ENCODE assay signal across 1 cellular context in genomic region chr17:72104164-72104862, GRCh38.
TF ChIP-seq lines count a peak whose summit lies in the region.

No MANE protein-coding gene starts in this region.

TF ChIP-seq in WTC11, 78 proteins besides CTCF, POLR2A, EP300 and RAD21 (continued from another document):
- TF ChIP-seq AR (CRISPR knock-in tag; IDR thresholded peaks at IDR 0.05), result no peak
- no peak for TF ChIP-seq ATF2 (CRISPR knock-in tag; IDR thresholded peaks at IDR 0.05; ENCODE audit: borderline replicate concordance, low read depth)
- no peak for TF ChIP-seq RELA (CRISPR knock-in tag; IDR thresholded peaks at IDR 0.05; ENCODE audit: borderline replicate concordance)
- no peak for TF ChIP-seq TEAD1 (CRISPR knock-in tag; IDR thresholded peaks at IDR 0.05)
- no peak for TF ChIP-seq PREB (CRISPR knock-in tag; IDR thresholded peaks at IDR 0.05; ENCODE audit: borderline replicate concordance)
- no peak for TF ChIP-seq ERG (CRISPR knock-in tag; IDR thresholded peaks at IDR 0.05)
- TF ChIP-seq PRDM15 (CRISPR knock-in tag; IDR thresholded peaks at IDR 0.05), result no peak
- TF ChIP-seq TEAD4 (CRISPR knock-in tag; IDR thresholded peaks at IDR 0.05), result no peak
- TF ChIP-seq ZNF512 (CRISPR knock-in tag; IDR thresholded peaks at IDR 0.05; ENCODE audit: borderline replicate concordance), result no peak
- TF ChIP-seq ZNF416 (CRISPR knock-in tag; IDR thresholded peaks at IDR 0.05), result no peak
- TF ChIP-seq NR1H2 (CRISPR knock-in tag; IDR thresholded peaks at IDR 0.05), result no peak
- no peak for TF ChIP-seq HMGXB4 (CRISPR knock-in tag; IDR thresholded peaks at IDR 0.05)
